Comparison of ENCODE assay signal across 18 cellular contexts in the genomic region with DNA sequence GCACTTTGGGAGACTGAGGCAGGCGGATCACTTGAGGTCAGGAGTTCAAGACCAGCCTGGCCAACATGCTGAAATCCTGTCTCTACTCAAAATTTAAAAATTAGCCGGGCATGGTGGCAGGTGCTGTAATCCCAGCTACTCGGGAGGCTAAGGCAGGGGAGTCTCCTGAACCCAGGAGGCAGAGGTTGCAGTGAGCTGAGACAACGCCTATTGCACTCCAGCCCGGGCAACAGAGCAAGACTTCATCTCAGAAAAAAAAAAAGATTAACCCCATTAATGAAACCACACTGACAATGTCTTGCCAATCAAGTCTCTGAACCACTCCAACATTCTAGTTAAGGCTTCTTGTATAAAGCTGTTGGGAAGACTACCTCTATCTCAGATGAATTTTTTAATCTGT. TPM values are rescaled to one million over a fixed set of nuclear protein-coding genes. Genes with fewer than 3 reads are reported as not detected.
A peak's percentile ranks its signal among the peaks of the same experiment; 100 is the strongest.
DNase-seq lines count a peak whose midpoint lies in the region; TF ChIP-seq lines count a peak whose summit lies in the region.
"Had no signal": no experiment of that assay in that cellular context is flagged by ENCODE, and none has a peak within 500 bp of the region (broad histone marks: within the 10 kb centered on the region; RNA-seq: fewer than 3 reads in every experiment).

No MANE protein-coding gene starts in this region.

- H3K9me3 Mint-ChIP-seq in CD8-positive, alpha-beta memory T cell, result no peaks in the 10 kb centered on the region
- no peaks in the 10 kb centered on the region for H3K9me3 Mint-ChIP-seq in immature natural killer cell

- H4K20me1 ChIP-seq in Loucy (ENCODE audit: insufficient read depth, low read length, poor library complexity, severe bottlenecking), result peaks cover 34% of the 10 kb centered on the region

- no peaks in the 10 kb centered on the region for H3K9me3 ChIP-seq in CD8-positive, alpha-beta memory T cell (ENCODE audit: low read length)
- no peaks in the 10 kb centered on the region for H3K9me3 ChIP-seq in Loucy (ENCODE audit: insufficient read depth, low read depth, low read length)
- H3K9me3 ChIP-seq: Caco-2 had no signal

- no peaks in the 10 kb centered on the region for H3F3A ChIP-seq in Loucy (ENCODE audit: low read depth)

- no peak overlapping the region for H2AFZ ChIP-seq in Loucy (ENCODE audit: low read length)

- H3K36me3 ChIP-seq in CD8-positive, alpha-beta memory T cell (ENCODE audit: insufficient read depth, low read length), result peaks cover 8% of the 10 kb centered on the region
- H3K36me3 ChIP-seq in Loucy (ENCODE audit: insufficient read depth, low read length), result peaks cover 22% of the 10 kb centered on the region; the same call in 1 of the 2 replicates

- no peak overlapping the region for H3K4me3 ChIP-seq in CD8-positive, alpha-beta memory T cell (ENCODE audit: low read length)
- peak overlapping the region; percentile 93 for H3K4me3 ChIP-seq in Loucy (ENCODE audit: low read length, poor library complexity, severe bottlenecking)

- POLR2A ChIA-PET in CD8-positive, alpha-beta memory T cell (lab: Charles Lee), result no interaction called here

- H3K27ac ChIP-seq in CD8-positive, alpha-beta memory T cell (ENCODE audit: low read depth, low read length), result no peak overlapping the region
- H3K27ac ChIP-seq: C4-2B had no signal

- H3K4me1 Mint-ChIP-seq in CD8-positive, alpha-beta memory T cell, result peaks cover 54 to 63% (median 59%) of the 10 kb centered on the region in 3 donors
- H3K4me1 Mint-ChIP-seq in immature natural killer cell, result peaks cover 52 to 65% of the 10 kb centered on the region in 2 donors

- no peaks in the 10 kb centered on the region for H3K27me3 ChIP-seq in CD8-positive, alpha-beta memory T cell (ENCODE audit: insufficient read depth, low read length, poor library complexity, severe bottlenecking)
- H3K27me3 ChIP-seq in Loucy (ENCODE audit: insufficient read depth, low read length, poor library complexity, severe bottlenecking), result no peaks in the 10 kb centered on the region

- H3K27me3 Mint-ChIP-seq in CD8-positive, alpha-beta memory T cell, result no peaks in the 10 kb centered on the region
- peaks cover 2 to 6% (median 6%) of the 10 kb centered on the region in 3 donors for H3K27me3 Mint-ChIP-seq in immature natural killer cell (ENCODE audit: low read depth in 3 of 3)

- peak overlapping the region; percentile 89 for H3K4me2 ChIP-seq in Loucy (ENCODE audit: low read depth, low read length, poor library complexity, severe bottlenecking)

- H3K4me1 ChIP-seq in CD8-positive, alpha-beta memory T cell (ENCODE audit: insufficient read depth, low read length), result peaks cover 47% of the 10 kb centered on the region
- peaks cover 48% of the 10 kb centered on the region for H3K4me1 ChIP-seq in Loucy (ENCODE audit: insufficient read depth, low read length, poor library complexity, severe bottlenecking)

- peaks cover 0 to 29% (median 7%) of the 10 kb centered on the region in 3 donors for H3K36me3 Mint-ChIP-seq in CD8-positive, alpha-beta memory T cell
- peaks cover 0 to 14% (median 13%) of the 10 kb centered on the region in 3 donors for H3K36me3 Mint-ChIP-seq in immature natural killer cell

- peak overlapping the region; percentile 10 to 94 (median 78) for H3K4me3 Mint-ChIP-seq in CD8-positive, alpha-beta memory T cell
- H3K4me3 Mint-ChIP-seq in immature natural killer cell, result peak overlapping the region; percentile 54 to 83 (median 80)

- no peak for DNase-seq in CD8-positive, alpha-beta memory T cell
- DNase-seq in immature natural killer cell, result no peak
- DNase-seq in renal cortical epithelial cell (ENCODE audit: low read depth), result peak; percentile 4
- no peak for DNase-seq in stimulated activated CD4-positive, alpha-beta T cell treated with anti-CD3 and anti-CD28 coated beads, Interleukin-2, amount 100 ng/mL, for 48 hours
- DNase-seq in NCI-H510A (lab: John Stamatoyannopoulos, UW), result no peak
- DNase-seq in cerebellar cortex (ENCODE audit: low spot score), result no peak
- no peak for DNase-seq in dermis blood vessel endothelial cell
- DNase-seq: ACHN, Caco-2, DMS153, GF-D8, NCI-H1105 treated with DMSO at 0.1 percent for 48 hours, NCI-H1694 treated with DMSO at 0.1 percent for 48 hours, NCI-H226, NCI-H524 treated with DMSO at 0.1 percent for 48 hours, SHP77 had no signal

- peaks cover 59% of the 10 kb centered on the region for H3K79me2 ChIP-seq in Loucy (ENCODE audit: insufficient read depth, low read length)

- no peaks in the 10 kb centered on the region for H3K9me2 ChIP-seq in Loucy (replicated peaks; ENCODE audit: low read depth, low read length)

- CTCF ChIA-PET in CD8-positive, alpha-beta memory T cell (lab: Charles Lee), result no interaction called here

- no peak for TF ChIP-seq CTCF in Loucy (conservative IDR thresholded peaks at IDR 0.05; ENCODE audit: low read length)

- H3K27ac Mint-ChIP-seq in CD8-positive, alpha-beta memory T cell, result peak overlapping the region in 4 of 8 donors; percentile 15 to 72 (median 44)
- H3K27ac Mint-ChIP-seq in immature natural killer cell, result peak overlapping the region in 3 of 6 donors; percentile 8 to 74 (median 52)

- peak overlapping the region; percentile 86 for H3K9ac ChIP-seq in Loucy (ENCODE audit: low read depth, low read length, poor library complexity, severe bottlenecking)

RNA-seq across cellular contexts. Expression of gene PREP, which starts 4.0 kb away (rescaled TPM):
- 10 to 100 TPM; 49.9 to 50.0 TPM for total RNA-seq in CD8-positive, alpha-beta memory T cell
- 43.3 TPM for polyA plus RNA-seq in CD8-positive, alpha-beta memory T cell
- 10 to 100 TPM; 28.1 to 58.3 (median 52.1) TPM for polyA plus RNA-seq in immature natural killer cell
- total RNA-seq in renal cortical epithelial cell, result 15.3 and 38.4 TPM in 2 replicates
- 20.3 and 34.7 TPM in 2 replicates for total RNA-seq in dermis blood vessel endothelial cell
